Comparison of ENCODE assay signal across 17 cellular contexts in the genomic region with DNA sequence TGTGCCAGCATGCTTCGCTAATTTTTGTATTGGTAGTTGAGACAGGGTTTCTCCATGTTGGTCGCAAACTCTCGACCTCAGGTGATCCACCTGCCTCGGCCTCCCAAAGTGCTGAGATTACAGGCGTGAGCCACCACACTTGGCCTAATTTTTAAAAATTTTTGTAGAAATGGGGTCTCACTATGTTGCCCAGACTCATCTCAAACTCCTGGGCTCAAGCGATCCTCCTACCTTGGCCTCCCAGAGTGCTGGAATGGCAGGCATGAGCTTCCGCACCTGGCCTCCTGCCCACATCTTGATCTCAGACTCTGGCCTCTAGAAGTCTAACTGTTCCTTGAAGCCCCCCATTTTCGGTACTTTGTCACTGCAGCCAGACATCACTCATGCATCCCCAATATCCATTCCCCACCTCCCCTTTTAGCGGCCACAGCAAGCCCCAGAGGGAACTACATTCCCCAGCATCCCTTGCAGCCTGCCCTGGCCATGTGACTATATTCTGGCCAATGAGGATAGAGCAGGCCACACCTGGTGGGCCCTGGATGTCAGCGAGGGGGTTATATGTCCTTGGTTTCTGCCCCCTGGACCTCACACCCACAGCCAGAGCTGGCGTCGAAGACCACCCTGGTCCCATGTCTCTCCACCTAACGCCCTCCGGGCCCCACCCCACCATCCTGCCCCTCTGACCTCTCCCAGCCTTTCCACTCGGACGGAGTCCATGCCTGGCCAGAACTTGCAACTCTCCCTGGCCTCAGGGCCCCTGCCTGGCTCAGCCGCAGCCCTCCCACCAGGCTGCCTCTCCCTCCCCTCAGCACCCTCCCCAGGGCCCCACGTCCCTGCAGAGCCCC. TPM values are rescaled to one million over a fixed set of nuclear protein-coding genes. Genes with fewer than 3 reads are reported as not detected.
DNase-seq lines count a peak whose midpoint lies in the region; ATAC-seq and TF ChIP-seq lines count a peak whose summit lies in the region.
"Had no signal": no experiment of that assay in that cellular context is flagged by ENCODE, and none has a peak within 500 bp of the region (broad histone marks: within the 10 kb centered on the region; RNA-seq: fewer than 3 reads in every experiment).

No MANE protein-coding gene starts in this region.

- TF ChIP-seq CTCF in activated B cell treated with CpG ODN at 0.5 μM for 24 hours (IDR thresholded peaks at IDR 0.05) = no peak
- no peak for TF ChIP-seq CTCF in osteoblast (IDR thresholded peaks at IDR 0.05; ENCODE audit: extremely low read depth, low read depth, low read length)

- no peak for ATAC-seq in activated B cell treated with CpG ODN at 0.5 μM for 24 hours (ENCODE audit: low read depth)
- ATAC-seq in GM21717 (IDR thresholded peaks at IDR 0.05; ENCODE audit: unreplicated experiment) = no peak
- ATAC-seq in HG03280 (IDR thresholded peaks at IDR 0.05; ENCODE audit: unreplicated experiment) = no peak
- ATAC-seq in GM19467 (IDR thresholded peaks at IDR 0.05; ENCODE audit: unreplicated experiment) = no peak
- ATAC-seq: lower lobe of right lung had no signal

- no peaks in the 10 kb centered on the region for H3K9me3 ChIP-seq in osteoblast (ENCODE audit: low read depth, low read length)
- H3K9me3 ChIP-seq: breast epithelium, heart right ventricle, lower lobe of right lung, spleen, upper lobe of left lung had no signal

- peaks cover 19% of the 10 kb centered on the region for H3K27me3 ChIP-seq in osteoblast (ENCODE audit: insufficient read depth, low read length)

- no peaks in the 10 kb centered on the region for H3K79me2 ChIP-seq in osteoblast (ENCODE audit: insufficient read depth, low read length)

- no peak overlapping the region for H3K27ac ChIP-seq in osteoblast (ENCODE audit: low read depth, low read length)
- H3K27ac ChIP-seq: breast epithelium, heart right ventricle, lower lobe of right lung, spleen, upper lobe of left lung had no signal

- POLR2A ChIA-PET in activated B cell treated with CpG ODN at 0.5 μM for 24 hours (lab: Charles Lee) = no interaction called here

- no peaks in the 10 kb centered on the region for H3K4me1 Mint-ChIP-seq in activated B cell treated with CpG ODN at 0.5 μM for 24 hours
- H3K4me1 Mint-ChIP-seq: activated CD4-positive, alpha-beta memory T cell treated with anti-CD3 and anti-CD28 coated beads, Interleukin-2, amount 10 ng/mL, durations not matched to agents 7 days and 5 days had no signal

- H4K20me1 ChIP-seq in osteoblast (ENCODE audit: insufficient read depth, low read length) = no peaks in the 10 kb centered on the region

- CTCF ChIA-PET in activated B cell treated with CpG ODN at 0.5 μM for 24 hours (lab: Charles Lee) = no interaction called here

- H3K36me3 Mint-ChIP-seq in activated B cell treated with CpG ODN at 0.5 μM for 24 hours (ENCODE audit: low read depth) = no peaks in the 10 kb centered on the region

- intact Hi-C loops in activated B cell treated with CpG ODN at 0.5 μM for 24 hours (cut with micrococcal nuclease) = no loop called here

- H3K4me3 ChIP-seq in osteoblast (ENCODE audit: insufficient read depth, low read length) = no peak overlapping the region
- H3K4me3 ChIP-seq: breast epithelium, heart right ventricle, lower lobe of right lung, spleen, upper lobe of left lung had no signal

- H3K36me3 ChIP-seq in osteoblast (ENCODE audit: insufficient read depth, low read length) = no peaks in the 10 kb centered on the region
- H3K36me3 ChIP-seq: breast epithelium, heart right ventricle, lower lobe of right lung, spleen, upper lobe of left lung had no signal

- H3K4me3 Mint-ChIP-seq in activated B cell treated with CpG ODN at 0.5 μM for 24 hours = no peak overlapping the region
- H3K4me3 Mint-ChIP-seq: activated CD4-positive, alpha-beta memory T cell treated with anti-CD3 and anti-CD28 coated beads, Interleukin-2, amount 10 ng/mL, durations not matched to agents 7 days and 5 days had no signal

- peak overlapping the region; percentile 20 for H3K27ac Mint-ChIP-seq in activated B cell treated with CpG ODN at 0.5 μM for 24 hours
- H3K27ac Mint-ChIP-seq: activated CD4-positive, alpha-beta memory T cell treated with anti-CD3 and anti-CD28 coated beads, Interleukin-2, amount 10 ng/mL, durations not matched to agents 7 days and 5 days had no signal

- peaks cover 13% of the 10 kb centered on the region for H3K27me3 Mint-ChIP-seq in activated B cell treated with CpG ODN at 0.5 μM for 24 hours

- no peak overlapping the region for H3K4me2 ChIP-seq in osteoblast (ENCODE audit: insufficient read depth, low read length)

- no peaks in the 10 kb centered on the region for H3K4me1 ChIP-seq in osteoblast (ENCODE audit: insufficient read depth, low read length)
- H3K4me1 ChIP-seq: lower lobe of right lung, upper lobe of left lung had no signal

- H3K9me3 Mint-ChIP-seq in activated B cell treated with CpG ODN at 0.5 μM for 24 hours = peaks cover 2% of the 10 kb centered on the region
- H3K9me3 Mint-ChIP-seq: activated CD4-positive, alpha-beta memory T cell treated with anti-CD3 and anti-CD28 coated beads, Interleukin-2, amount 10 ng/mL, durations not matched to agents 7 days and 5 days had no signal

- DNase-seq in NCI-H82 (lab: John Stamatoyannopoulos, UW) = peak; percentile 41
- DNase-seq in NCI-H82 treated with DMSO at 0.1 percent for 48 hours (lab: John Stamatoyannopoulos, UW; ENCODE audit: unreplicated experiment) = no peak
- peak; percentile 92 for DNase-seq in HuH-7 (ENCODE audit: low spot score)
- no peak for DNase-seq in activated B cell treated with CpG ODN at 0.5 μM for 24 hours
- DNase-seq in osteoblast (ENCODE audit: insufficient read length, low spot score, missing footprints) = peak; percentile 97
- DNase-seq: activated CD4-positive, alpha-beta memory T cell treated with anti-CD3 and anti-CD28 coated beads, Interleukin-2, amount 10 ng/mL, durations not matched to agents 7 days and 5 days; activated naive CD4-positive, alpha-beta T cell treated with Interleukin-2 at 50 U/mL for 16 hours; DMS79; heart right ventricle; lower lobe of right lung; occipital lobe; spleen had no signal

- no peak overlapping the region for H2AFZ ChIP-seq in osteoblast (ENCODE audit: low read length)

RNA-seq across cellular contexts. Expression of a gene that starts 33.8 kb away (rescaled TPM):
- 0.42 and 0.55 TPM in 2 replicates for total RNA-seq in activated B cell treated with CpG ODN at 0.5 μM for 24 hours
- total RNA-seq in osteoblast = 30.4 and 36.5 TPM in 2 replicates

Comparison
In these comparisons a context has a peak if more than half of its experiments do, and no peak if none do; other contexts are left out.
1. DNase-seq: peak in NCI-H82 (single experiment), HuH-7 (single experiment) and osteoblast (single experiment); none in NCI-H82 treated with DMSO at 0.1 percent for 48 hours (single experiment) and activated B cell treated with CpG ODN at 0.5 μM for 24 hours (single experiment).
2. RNA of a gene that starts 33.8 kb away (total RNA-seq): 30.4 to 36.5 TPM in osteoblast; 0.42 to 0.55 TPM in activated B cell treated with CpG ODN at 0.5 μM for 24 hours; every median in the first group is over 10 times any median in the second.